Comparison of ENCODE assay signal across 31 cellular contexts in the genomic region with DNA sequence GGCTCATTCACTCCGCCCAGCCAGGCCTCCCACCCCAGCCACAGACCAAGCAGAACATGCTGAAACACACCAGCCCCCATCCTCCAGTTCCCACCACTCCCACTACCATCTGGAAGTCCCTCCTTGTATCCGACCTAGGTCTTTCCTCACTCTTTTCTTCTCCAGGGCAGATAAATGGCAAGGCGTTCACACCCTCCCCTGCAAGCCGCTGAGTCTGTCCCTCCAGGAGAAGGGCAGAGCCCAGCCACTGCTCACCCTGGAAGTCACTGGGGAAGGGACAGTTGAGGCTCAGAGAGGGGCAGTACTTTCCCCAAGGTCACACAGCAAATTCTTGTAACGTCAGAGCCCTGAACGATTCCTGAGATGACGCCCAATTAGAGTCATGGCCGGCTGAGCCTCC.
"Had no signal": no experiment of that assay in that cellular context is flagged by ENCODE, and none has a peak within 500 bp of the region (broad histone marks: within the 10 kb centered on the region; RNA-seq: fewer than 3 reads in every experiment).

No MANE protein-coding gene starts in this region.

- ATAC-seq: activated CD4-positive, alpha-beta T cell treated with anti-CD3 and anti-CD28 coated beads for 36 hours; activated CD8-positive, alpha-beta memory T cell treated with anti-CD3 and anti-CD28 coated beads, Interleukin-2, amount 10 ng/mL, durations not matched to agents 7 days and 5 days; activated CD8-positive, alpha-beta T cell treated with anti-CD3 and anti-CD28 coated beads, Interleukin-2, amount 10 ng/mL, durations not matched to agents 7 days and 5 days; activated naive CD4-positive, alpha-beta T cell treated with anti-CD3 and anti-CD28 coated beads, Interleukin-2, amount 50 U/mL, for 72 hours; gastroesophageal sphincter; T-helper 17 cell had no signal

- FAIRE-seq: endometrium, endothelial cell of umbilical vein had no signal

- H3K27ac ChIP-seq: ascending aorta, breast epithelium, cardiac muscle cell, colonic mucosa, epithelial cell of prostate, esophagus squamous epithelium, gastroesophageal sphincter, heart right ventricle, WERI-Rb-1 had no signal

- DNase-seq: activated CD4-positive, alpha-beta memory T cell treated with anti-CD3 and anti-CD28 coated beads for 36 hours; activated CD4-positive, alpha-beta T cell treated with anti-CD3 and anti-CD28 coated beads for 36 hours; activated CD4-positive, alpha-beta T cell treated with anti-CD3 and anti-CD28 coated beads, Interleukin-2, amount 10 ng/mL, durations not matched to agents 24 days and 14 days; activated CD4-positive, CD25-positive, alpha-beta regulatory T cell; activated CD4-positive, CD25-positive, alpha-beta regulatory T cell treated with anti-CD3 and anti-CD28 coated beads, Interleukin-2, amount 50 U/mL, for 72 hours; activated CD8-positive, alpha-beta memory T cell treated with anti-CD3 and anti-CD28 coated beads, Interleukin-2, amount 10 ng/mL, durations not matched to agents 7 days and 5 days; activated CD8-positive, alpha-beta memory T cell treated with anti-CD3 and anti-CD28 coated beads, Interleukin-2, amount 50 U/mL, for 4 hours; activated CD8-positive, alpha-beta T cell treated with anti-CD3 and anti-CD28 coated beads, Interleukin-2, amount 10 ng/mL, durations not matched to agents 7 days and 5 days; activated effector memory CD4-positive, alpha-beta T cell treated with anti-CD3 and anti-CD28 coated beads, Interleukin-2, amount 50 U/mL, for 16 hours; activated naive CD4-positive, alpha-beta T cell treated with anti-CD3 and anti-CD28 coated beads, Interleukin-2, amount 10 ng/mL, durations not matched to agents 7 days and 5 days; activated naive CD8-positive, alpha-beta T cell treated with anti-CD3 and anti-CD28 coated beads, Interleukin-2, amount 10 ng/mL, durations not matched to agents 7 days and 5 days; activated T-cell treated with anti-CD3 and anti-CD28 coated beads, Interleukin-2, amount 50 U/mL, for 1 hour; activated T-cell treated with anti-CD3 and anti-CD28 coated beads, Interleukin-2, amount 50 U/mL, for 48 hours; central memory CD4-positive, alpha-beta T cell; cerebellar nuclear complex; colonic mucosa; effector CD8-positive, alpha-beta T cell; esophagus squamous epithelium; foreskin melanocyte; heart right ventricle; T-helper 17 cell; T1000; WERI-Rb-1 had no signal

- H3K9me3 ChIP-seq: ascending aorta, breast epithelium, colonic mucosa, esophagus squamous epithelium, gastroesophageal sphincter, heart right ventricle had no signal

- H3K4me3 ChIP-seq: ascending aorta, breast epithelium, cardiac muscle cell, colonic mucosa, esophagus squamous epithelium, gastroesophageal sphincter, heart right ventricle had no signal

- H3K36me3 ChIP-seq: ascending aorta, breast epithelium, cardiac muscle cell, colonic mucosa, esophagus squamous epithelium, gastroesophageal sphincter, heart right ventricle, WERI-Rb-1 had no signal

- H3K4me1 ChIP-seq: ascending aorta, breast epithelium, colonic mucosa, esophagus squamous epithelium, gastroesophageal sphincter, heart right ventricle had no signal

- H3K27me3 ChIP-seq: ascending aorta, colonic mucosa had no signal
